ENCODE assay signal across 9 cellular contexts in the genomic region with DNA sequence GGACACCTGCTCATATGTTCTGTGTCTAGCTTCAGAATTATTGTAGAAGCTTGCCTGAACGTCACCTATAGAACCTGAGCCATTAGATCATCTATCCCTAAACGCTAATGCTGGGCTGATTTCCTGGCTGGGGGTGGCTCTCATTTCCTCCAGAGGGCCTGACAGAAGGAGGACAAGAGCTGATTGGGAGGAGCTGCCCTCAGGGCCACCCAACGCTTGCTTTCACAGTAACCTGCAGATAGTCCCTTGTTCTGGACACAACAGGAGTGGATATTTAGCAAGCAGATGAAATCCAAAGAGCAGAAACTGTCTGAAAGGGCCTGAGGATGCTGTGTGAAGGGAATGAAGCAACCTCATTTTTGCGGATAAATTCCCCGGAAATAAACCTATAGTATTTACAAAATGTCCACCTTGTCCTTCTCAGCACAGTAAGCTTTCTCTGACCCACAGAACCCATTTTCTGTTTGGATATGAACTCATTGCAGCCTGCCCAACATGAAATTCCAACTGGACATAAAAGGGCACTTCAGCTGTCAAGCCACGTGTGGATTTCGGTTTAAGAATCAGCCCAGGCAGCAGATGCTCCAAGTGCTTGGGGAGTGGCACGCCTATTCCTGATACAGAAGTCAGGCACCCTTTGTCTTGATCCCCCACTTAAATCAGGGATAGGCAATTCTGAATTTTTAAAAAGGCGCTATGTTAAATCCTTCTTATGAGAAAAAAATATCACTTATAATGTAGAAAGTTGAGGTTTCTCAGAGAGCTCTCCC. TPM values are rescaled to one million over a fixed set of nuclear protein-coding genes. Genes with fewer than 3 reads are reported as not detected.
DNase-seq lines count a peak whose midpoint lies in the region; ATAC-seq and TF ChIP-seq lines count a peak whose summit lies in the region.
"Had no signal": no experiment of that assay in that cellular context is flagged by ENCODE, and none has a peak within 500 bp of the region (broad histone marks: within the 10 kb centered on the region; RNA-seq: fewer than 3 reads in every experiment).

No MANE protein-coding gene starts in this region.

- intact Hi-C loops in IMR-90 (cut with micrococcal nuclease): no loop called here

- no peak for DNase-seq in IMR-90
- peak; percentile 49 for DNase-seq in NCI-H748 treated with DMSO at 0.1 percent for 48 hours (lab: John Stamatoyannopoulos, UW)
- peak; percentile 68 for DNase-seq in globus pallidus (ENCODE audit: low spot score)
- DNase-seq in smooth muscle cell (lab: John Stamatoyannopoulos, UW; ENCODE audit: unreplicated experiment): no peak
- no peak for DNase-seq in T-helper 2 cell treated with Interferon-gamma antibody and Interleukin-4, amounts not matched to agents 5 μg/mL and 100 μg/mL, for 36 hours (ENCODE audit: low spot score)
- no peak for DNase-seq in epidermal melanocyte (ENCODE audit: insufficient read length, low spot score)

- peak overlapping the region; percentile 99 for H3K18ac ChIP-seq in IMR-90 (ENCODE audit: low read depth, low read length)

- WGBS in IMR-90 (ENCODE audit: extremely low coverage in 2 of 2, insufficient read length in 1 of 2), 2 experiments: 58% methylated on average over 2 of the region's 9 CpGs; no CpG with 5 or more reads in 1 of the 2 experiments
- WGBS in smooth muscle cell (ENCODE audit: low lambda C conversion rate): 70% methylated on average over 9 of the region's 9 CpGs

- H3K9ac ChIP-seq in IMR-90 (ENCODE audit: low read depth, low read length): peak overlapping the region; percentile 27
- peak overlapping the region; percentile 67 for H3K9ac ChIP-seq in smooth muscle cell (ENCODE audit: low read depth)

- dilution Hi-C loops in IMR-90 (cut with HindIII; ENCODE audit: low sequenced_read_pairs, unreplicated experiment): no loop called here

- peak overlapping the region; percentile 74 for H2BK15ac ChIP-seq in IMR-90 (ENCODE audit: low read depth, low read length)

- peak overlapping the region; percentile 97 for H3K14ac ChIP-seq in IMR-90 (replicated peaks; ENCODE audit: low read depth, low read length)

- peak overlapping the region; percentile 94 for H2BK5ac ChIP-seq in IMR-90 (ENCODE audit: low read depth, low read length, poor library complexity, severe bottlenecking)

- peak overlapping the region; percentile 57 for H4K91ac ChIP-seq in IMR-90 (ENCODE audit: insufficient read depth, low read depth, low read length)

- H2AK5ac ChIP-seq in IMR-90 (ENCODE audit: low read depth, low read length): peak overlapping the region; percentile 92

- H2AFZ ChIP-seq in IMR-90 (replicated peaks; ENCODE audit: low read length, poor library complexity): peak overlapping the region; percentile 88
- peak overlapping the region; percentile 89 for H2AFZ ChIP-seq in smooth muscle cell (ENCODE audit: low read depth)

- H3F3A ChIP-seq in smooth muscle cell (ENCODE audit: low read depth): no peaks in the 10 kb centered on the region

- H3K4me2 ChIP-seq in IMR-90 (ENCODE audit: low read depth, low read length) (peak overlapping the region; percentile 10), smooth muscle cell (peak overlapping the region; percentile 82)

- H3K36me3 Mint-ChIP-seq in T-helper 2 cell treated with Interferon-gamma antibody and Interleukin-4, amounts not matched to agents 5 μg/mL and 100 μg/mL, for 36 hours (ENCODE audit: low read depth): peaks cover 1% of the 10 kb centered on the region

- peaks cover 12% of the 10 kb centered on the region for H3K9me1 ChIP-seq in IMR-90 (ENCODE audit: insufficient read depth, low read length)

- peaks cover 3% of the 10 kb centered on the region for H3K27me3 Mint-ChIP-seq in T-helper 2 cell treated with Interferon-gamma antibody and Interleukin-4, amounts not matched to agents 5 μg/mL and 100 μg/mL, for 36 hours (ENCODE audit: low read depth)

- H2AK9ac ChIP-seq in IMR-90 (replicated peaks; ENCODE audit: low read depth, low read length, poor library complexity): peak overlapping the region; percentile 89

- TF ChIP-seq CTCF in IMR-90 (conservative IDR thresholded peaks at IDR 0.05; ENCODE audit: low read depth, low read length) (no peak), smooth muscle cell (IDR thresholded peaks at IDR 0.05; ENCODE audit: borderline replicate concordance, insufficient read depth, poor library complexity, severe bottlenecking) (no peak)

- TF ChIP-seq POLR2A in IMR-90 (IDR thresholded peaks at IDR 0.05; ENCODE audit: low read depth, low read length): no peak

- peaks cover 7 to 22% of the 10 kb centered on the region in 2 experiments; a peak in 3 of 4 replicates for H3K79me1 ChIP-seq in IMR-90 (ENCODE audit: low read depth in 1 of 2, low read length in 2 of 2)

- no peak overlapping the region for H3K4me3 Mint-ChIP-seq in T-helper 2 cell treated with Interferon-gamma antibody and Interleukin-4, amounts not matched to agents 5 μg/mL and 100 μg/mL, for 36 hours

- peak overlapping the region; percentile 54; the same call in 1 of the 2 replicates for H3K27ac ChIP-seq in IMR-90 (ENCODE audit: insufficient read depth, low read length)
- H3K27ac ChIP-seq in smooth muscle cell (ENCODE audit: low read depth): peak overlapping the region; percentile 73

- peaks cover 15% of the 10 kb centered on the region for H3K4me1 Mint-ChIP-seq in T-helper 2 cell treated with Interferon-gamma antibody and Interleukin-4, amounts not matched to agents 5 μg/mL and 100 μg/mL, for 36 hours (ENCODE audit: low read depth)

- H3K9me3 ChIP-seq in IMR-90 (ENCODE audit: control insufficient read depth, insufficient read depth, low read length) (no peaks in the 10 kb centered on the region), smooth muscle cell (replicated peaks; ENCODE audit: low read depth) (no peaks in the 10 kb centered on the region)

- peak overlapping the region; percentile 97 for H2BK120ac ChIP-seq in IMR-90 (ENCODE audit: low read depth, low read length)

- H2BK20ac ChIP-seq in IMR-90 (ENCODE audit: low read depth, low read length): peak overlapping the region; percentile 73

- H3K9me3 Mint-ChIP-seq in T-helper 2 cell treated with Interferon-gamma antibody and Interleukin-4, amounts not matched to agents 5 μg/mL and 100 μg/mL, for 36 hours: no peaks in the 10 kb centered on the region

- in situ Hi-C loops in IMR-90 (cut with MboI; ENCODE audit: low sequenced_read_pairs): loop anchor here (10.0 kb wide), 1 partner anchor 47 kb away; a partner anchor contains a TSS

- H4K20me1 ChIP-seq in IMR-90 (ENCODE audit: insufficient read depth, low read length) (no peaks in the 10 kb centered on the region), smooth muscle cell (ENCODE audit: low read depth) (no peaks in the 10 kb centered on the region)

- peak overlapping the region; percentile 77 to 97 for H4K8ac ChIP-seq in IMR-90 (ENCODE audit: low read depth in 2 of 2, low read length in 2 of 2)

- TF ChIP-seq RAD21 in IMR-90 (IDR thresholded peaks at IDR 0.05; ENCODE audit: low read length): no peak

- peak overlapping the region; percentile 98 for H3K23ac ChIP-seq in IMR-90 (ENCODE audit: low read depth, low read length)

- H4K5ac ChIP-seq in IMR-90 (ENCODE audit: low read depth, low read length): peak overlapping the region; percentile 62

- H3K4me3 ChIP-seq in IMR-90 (ENCODE audit: insufficient read depth, low read depth, low read length): no peak overlapping the region
- H3K4me3 ChIP-seq in smooth muscle cell: no peak overlapping the region

- no peak for ATAC-seq in IMR-90 (ENCODE audit: low read depth)
- ATAC-seq in HG03469 (IDR thresholded peaks at IDR 0.05; ENCODE audit: unreplicated experiment): no peak
- no peak for ATAC-seq in GM18907 (IDR thresholded peaks at IDR 0.05; ENCODE audit: unreplicated experiment)
- ATAC-seq: HCT116 had no signal

- no peaks in the 10 kb centered on the region for H3K27me3 ChIP-seq in IMR-90 (ENCODE audit: control insufficient read depth, insufficient read depth, low read length)
- no peaks in the 10 kb centered on the region for H3K27me3 ChIP-seq in smooth muscle cell (ENCODE audit: low read depth)

- H3K4ac ChIP-seq in IMR-90 (ENCODE audit: low read depth, low read length): peak overlapping the region; percentile 98

- peak overlapping the region; percentile 92; the same call in 1 of the 2 replicates for H3K56ac ChIP-seq in IMR-90 (ENCODE audit: extremely low read depth, insufficient read depth, low read length)

- H3K36me3 ChIP-seq in IMR-90 (ENCODE audit: control insufficient read depth, insufficient read depth, low read length) (no peaks in the 10 kb centered on the region), smooth muscle cell (ENCODE audit: low read depth) (no peaks in the 10 kb centered on the region)

- CTCF ChIA-PET in IMR-90 (lab: Yijun Ruan, JAX): interaction anchor here (1.0 to 2.7 kb wide), 5 partner anchors 9 to 101 kb away, joined by 3 to 15 read pairs (median 4); a partner anchor contains a TSS

- peaks cover 16% of the 10 kb centered on the region for H3K4me1 ChIP-seq in IMR-90 (ENCODE audit: control insufficient read depth, insufficient read depth, low read length)
- H3K4me1 ChIP-seq in smooth muscle cell (ENCODE audit: low read depth): peaks cover 21% of the 10 kb centered on the region

- no peak overlapping the region for H3K27ac Mint-ChIP-seq in T-helper 2 cell treated with Interferon-gamma antibody and Interleukin-4, amounts not matched to agents 5 μg/mL and 100 μg/mL, for 36 hours

- POLR2A ChIA-PET in IMR-90 (lab: Charles Lee; ENCODE audit: unreplicated experiment): interaction anchor here (1.0 to 2.7 kb wide), 3 partner anchors 44 to 103 kb away, joined by 4 to 16 read pairs (median 8); a partner anchor contains a TSS

- H3K79me2 ChIP-seq in smooth muscle cell (ENCODE audit: low read depth): no peaks in the 10 kb centered on the region

- BruUV-seq in IMR-90 (replicated peaks; lab: Mats Ljungman, UMichigan): no TSS peak

TF ChIP-seq in IMR-90, 13 proteins besides CTCF, POLR2A, EP300 and RAD21 (continues in another document):
- TF ChIP-seq MXI1 (IDR thresholded peaks at IDR 0.05; ENCODE audit: borderline replicate concordance, low read depth, low read length): peak; percentile 73; the same call in 1 of the 2 replicates

RNA-seq across cellular contexts. Expression of a gene that starts 32.8 kb away (rescaled TPM):
- 1,144 and 1,420 TPM in 2 replicates for total RNA-seq in IMR-90 (2012; rRNA removed)
- 2,555 and 2,715 TPM in 2 replicates for polyA plus RNA-seq in IMR-90 (2012; rRNA removed)
- polyA plus RNA-seq in IMR-90 (2012; cell fraction: cytosol; rRNA removed): 1,691 and 2,161 TPM in 2 replicates
- 639 and 1,093 TPM in 2 replicates for polyA plus RNA-seq in IMR-90 (2012; cell fraction: nucleus; rRNA removed; ENCODE audit: low replicate concordance)
- total RNA-seq in smooth muscle cell: 538 and 586 TPM in 2 replicates
- 280 and 284 TPM in 2 replicates for polyA plus RNA-seq in smooth muscle cell

RNA-seq across cellular contexts. Expression of a gene that starts 43.2 kb away (rescaled TPM):
- total RNA-seq in IMR-90 (2012; rRNA removed) (2,389 and 2,832 TPM in 2 replicates), smooth muscle cell (1,161 and 1,305 TPM in 2 replicates)
- polyA plus RNA-seq in IMR-90 (2012; rRNA removed) (2,096 and 2,105 TPM in 2 replicates), smooth muscle cell (981 and 1,375 TPM in 2 replicates)
- 1,171 and 1,948 TPM in 2 replicates for polyA plus RNA-seq in IMR-90 (2012; cell fraction: cytosol; rRNA removed)
- polyA plus RNA-seq in IMR-90 (2012; cell fraction: nucleus; rRNA removed; ENCODE audit: low replicate concordance): 888 and 932 TPM in 2 replicates

Comparison
In these comparisons a context has a peak if more than half of its experiments do, and no peak if none do; other contexts are left out.
1. DNase-seq: peak in NCI-H748 treated with DMSO at 0.1 percent for 48 hours (single experiment) and globus pallidus (single experiment); none in IMR-90 (single experiment), smooth muscle cell (single experiment), T-helper 2 cell treated with Interferon-gamma antibody and Interleukin-4, amounts not matched to agents 5 μg/mL and 100 μg/mL, for 36 hours (single experiment) and epidermal melanocyte (single experiment).